In the genomic region with DNA sequence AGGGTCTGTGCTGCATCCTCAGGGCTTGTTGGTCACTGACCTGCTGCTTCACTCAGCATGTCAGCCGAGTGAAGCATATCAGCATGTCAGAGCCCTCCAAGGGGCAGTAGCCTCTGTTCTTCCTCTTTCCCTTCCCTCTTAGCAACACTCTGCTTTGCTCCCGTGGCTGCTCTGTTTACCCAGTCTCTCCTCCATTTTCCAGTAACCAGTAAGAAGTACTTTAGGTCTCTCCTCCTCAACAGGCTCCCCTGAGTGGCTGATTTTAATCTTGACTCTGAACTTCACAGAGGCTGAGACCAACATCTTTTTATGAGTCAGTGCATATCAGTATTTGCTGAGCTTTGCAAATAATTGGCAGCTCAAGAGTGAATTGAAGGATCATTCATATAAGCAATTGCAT, we compare ENCODE assay signal across 10 cellular contexts. TPM values are rescaled to one million over a fixed set of nuclear protein-coding genes. Genes with fewer than 3 reads are reported as not detected.
A peak's percentile ranks its signal among the peaks of the same experiment; 100 is the strongest.
DNase-seq lines count a peak whose midpoint lies in the region; ATAC-seq and TF ChIP-seq lines count a peak whose summit lies in the region.
"Had no signal": no experiment of that assay in that cellular context is flagged by ENCODE, and none has a peak within 500 bp of the region (broad histone marks: within the 10 kb centered on the region; RNA-seq: fewer than 3 reads in every experiment).

No MANE protein-coding gene starts in this region.

- CTCF ChIA-PET in SK-N-SH (lab: Yijun Ruan, JAX): interaction anchor here (2.8 kb wide), 1 partner anchor 77 kb away, joined by 7 read pairs; no protein-coding TSS in a partner anchor

- H3K9ac ChIP-seq in SK-N-SH: no peak overlapping the region
- H3K9ac ChIP-seq: KMS-11 had no signal

- H3K36me3 ChIP-seq in uterus: no peaks in the 10 kb centered on the region
- no peaks in the 10 kb centered on the region for H3K36me3 ChIP-seq in SK-N-SH (replicated peaks in 1 of 2; ENCODE audit: control insufficient read depth in 1 of 2, insufficient read depth in 2 of 2, low read length in 1 of 2)

- no peak overlapping the region for H3K27ac ChIP-seq in uterus
- H3K27ac ChIP-seq in SK-N-SH (ENCODE audit: low read depth in 2 of 2, low read length in 1 of 2): no peak overlapping the region

- peak overlapping the region in 9 of 10 donors; percentile 52 to 98 (median 77) for H3K27ac Mint-ChIP-seq in naive thymus-derived CD8-positive, alpha-beta T cell
- H3K27ac Mint-ChIP-seq: activated naive CD4-positive, alpha-beta T cell treated with anti-CD3 and anti-CD28 coated beads, Interleukin-2, amount 50 U/mL, for 24 hours had no signal

- no peaks in the 10 kb centered on the region for H4K20me1 ChIP-seq in SK-N-SH (ENCODE audit: insufficient read depth)

- no peaks in the 10 kb centered on the region for H3K4me1 ChIP-seq in uterus
- H3K4me1 ChIP-seq in SK-N-SH (ENCODE audit: control insufficient read depth in 1 of 2, insufficient read depth in 2 of 2, low read depth in 1 of 2, low read length in 1 of 2): peaks cover 8 to 14% of the 10 kb centered on the region in 2 experiments

- ATAC-seq in GM18861 (IDR thresholded peaks at IDR 0.05; ENCODE audit: unreplicated experiment) (peak; percentile 18), GM18858 (IDR thresholded peaks at IDR 0.05; ENCODE audit: unreplicated experiment) (no peak)
- ATAC-seq in naive thymus-derived CD8-positive, alpha-beta T cell: no peak

- 84% methylated on average over 2 of the region's 2 CpGs for WGBS in SK-N-SH (ENCODE audit: low lambda C conversion rate)

- H3F3A ChIP-seq in SK-N-SH (replicated peaks; ENCODE audit: insufficient read depth): peaks cover 3% of the 10 kb centered on the region

- H3K27me3 Mint-ChIP-seq in naive thymus-derived CD8-positive, alpha-beta T cell: no peaks in the 10 kb centered on the region
- H3K27me3 Mint-ChIP-seq: activated naive CD4-positive, alpha-beta T cell treated with anti-CD3 and anti-CD28 coated beads, Interleukin-2, amount 50 U/mL, for 24 hours had no signal

- no peak for TF ChIP-seq POLR2A in uterus (IDR thresholded peaks at IDR 0.05)

- H3K36me3 Mint-ChIP-seq in naive thymus-derived CD8-positive, alpha-beta T cell: no peaks in the 10 kb centered on the region
- H3K36me3 Mint-ChIP-seq: activated naive CD4-positive, alpha-beta T cell treated with anti-CD3 and anti-CD28 coated beads, Interleukin-2, amount 50 U/mL, for 24 hours had no signal

- peak; percentile 9 to 30 for DNase-seq in NCI-H187 (lab: John Stamatoyannopoulos, UW)
- peak; percentile 18 for DNase-seq in astrocyte of the spinal cord (ENCODE audit: low read depth, low spot score)
- no peak for DNase-seq in naive thymus-derived CD8-positive, alpha-beta T cell
- DNase-seq in NCI-H345 (lab: John Stamatoyannopoulos, UW): no peak
- no peak for DNase-seq in uterus
- no peak for DNase-seq in SK-N-SH

- H3K4me1 Mint-ChIP-seq in naive thymus-derived CD8-positive, alpha-beta T cell: peaks cover 18 to 70% (median 39%) of the 10 kb centered on the region in 4 donors

- no peak overlapping the region for H3K4me3 ChIP-seq in astrocyte of the spinal cord (ENCODE audit: low read depth, low read length)
- H3K4me3 ChIP-seq in uterus: no peak overlapping the region
- no peak overlapping the region for H3K4me3 ChIP-seq in SK-N-SH (ENCODE audit: low read depth in 2 of 2, low read length in 1 of 2)

- TF ChIP-seq CTCF in astrocyte of the spinal cord (IDR thresholded peaks at IDR 0.05; ENCODE audit: low read depth, low read length) (no peak), uterus (IDR thresholded peaks at IDR 0.05) (no peak), SK-N-SH (IDR thresholded peaks at IDR 0.05) (no peak)

- no peak overlapping the region for H2AFZ ChIP-seq in SK-N-SH (ENCODE audit: low read depth)

- H3K27me3 ChIP-seq in uterus (no peaks in the 10 kb centered on the region), SK-N-SH (ENCODE audit: insufficient read depth) (no peaks in the 10 kb centered on the region)

- POLR2A ChIA-PET in naive thymus-derived CD8-positive, alpha-beta T cell (lab: Charles Lee): interaction anchor here (0.6 kb wide), 1 partner anchor 1976 kb away, joined by 4 read pairs; no protein-coding TSS in a partner anchor
- POLR2A ChIA-PET in SK-N-SH (lab: Yijun Ruan, JAX): no interaction called here

- no peak for TF ChIP-seq EP300 in SK-N-SH (IDR thresholded peaks at IDR 0.05; ENCODE audit: borderline replicate concordance in 1 of 2, low read depth in 1 of 2, low read length in 1 of 2)

- peaks cover 0 to 2% (median 0%) of the 10 kb centered on the region in 9 donors for H3K9me3 Mint-ChIP-seq in naive thymus-derived CD8-positive, alpha-beta T cell
- H3K9me3 Mint-ChIP-seq: activated naive CD4-positive, alpha-beta T cell treated with anti-CD3 and anti-CD28 coated beads, Interleukin-2, amount 50 U/mL, for 24 hours had no signal

- H3K79me2 ChIP-seq in SK-N-SH (ENCODE audit: insufficient read depth): no peaks in the 10 kb centered on the region

- in situ Hi-C loops in astrocyte of the spinal cord (cut with HindIII; ENCODE audit: low sequenced_read_pairs): no loop called here

- H3K4me2 ChIP-seq in SK-N-SH: no peak overlapping the region

- H3K4me3 Mint-ChIP-seq in naive thymus-derived CD8-positive, alpha-beta T cell: peak overlapping the region in 3 of 10 donors; percentile 4 to 19 (median 5)

- H3K9me3 ChIP-seq in uterus (no peaks in the 10 kb centered on the region), SK-N-SH (no peaks in the 10 kb centered on the region)

- no peak for TF ChIP-seq RAD21 in SK-N-SH (IDR thresholded peaks at IDR 0.05; ENCODE audit: low read length)

- intact Hi-C loops in uterus (cut with DNase I; ENCODE audit: low total_unique reads): no loop called here

- no peaks in the 10 kb centered on the region for H3K9me2 ChIP-seq in SK-N-SH

TF ChIP-seq in SK-N-SH, 30 proteins besides CTCF, POLR2A, EP300 and RAD21:
- TF ChIP-seq, protein P1, sequence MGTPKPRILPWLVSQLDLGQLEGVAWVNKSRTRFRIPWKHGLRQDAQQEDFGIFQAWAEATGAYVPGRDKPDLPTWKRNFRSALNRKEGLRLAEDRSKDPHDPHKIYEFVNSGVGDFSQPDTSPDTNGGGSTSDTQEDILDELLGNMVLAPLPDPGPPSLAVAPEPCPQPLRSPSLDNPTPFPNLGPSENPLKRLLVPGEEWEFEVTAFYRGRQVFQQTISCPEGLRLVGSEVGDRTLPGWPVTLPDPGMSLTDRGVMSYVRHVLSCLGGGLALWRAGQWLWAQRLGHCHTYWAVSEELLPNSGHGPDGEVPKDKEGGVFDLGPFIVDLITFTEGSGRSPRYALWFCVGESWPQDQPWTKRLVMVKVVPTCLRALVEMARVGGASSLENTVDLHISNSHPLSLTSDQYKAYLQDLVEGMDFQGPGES (IDR thresholded peaks at IDR 0.05; ENCODE audit: low read depth, low read length): no peak
- TF ChIP-seq NRF1 (IDR thresholded peaks at IDR 0.05; ENCODE audit: low read depth, low read length) (no peak), ELF1 (IDR thresholded peaks at IDR 0.05) (no peak)

RNA-seq across cellular contexts. Expression of gene ADRB2, which starts 18.6 kb away (rescaled TPM):
- total RNA-seq in naive thymus-derived CD8-positive, alpha-beta T cell: 1 to 10 TPM; 2.1 to 2.2 TPM
- polyA plus RNA-seq in naive thymus-derived CD8-positive, alpha-beta T cell: 10 to 100 TPM in 1 of 3 donors, under 1 TPM in 1, not detected in 1; 0.33 to 12.9 TPM
- total RNA-seq in uterus: 1 to 10 TPM; 2.2 to 9.2 (median 3.0) TPM
- 1.0 and 1.2 TPM in 2 replicates for polyA plus RNA-seq in SK-N-SH (2012; rRNA removed)
- 0.66 and 0.71 TPM in 2 replicates for polyA plus RNA-seq in SK-N-SH (2012; cell fraction: cytosol; rRNA removed)
- 1.2 and 1.4 TPM in 2 replicates for polyA plus RNA-seq in SK-N-SH (2012; cell fraction: nucleus; rRNA removed)

Comparison
In these comparisons a context has a peak if more than half of its experiments do, and no peak if none do; other contexts are left out.
1. DNase-seq: peak in NCI-H187 (2 of 2) and astrocyte of the spinal cord (single experiment); none in naive thymus-derived CD8-positive, alpha-beta T cell (0 of 10), NCI-H345 (single experiment), uterus (0 of 2) and SK-N-SH (single experiment).